In the genomic region with DNA sequence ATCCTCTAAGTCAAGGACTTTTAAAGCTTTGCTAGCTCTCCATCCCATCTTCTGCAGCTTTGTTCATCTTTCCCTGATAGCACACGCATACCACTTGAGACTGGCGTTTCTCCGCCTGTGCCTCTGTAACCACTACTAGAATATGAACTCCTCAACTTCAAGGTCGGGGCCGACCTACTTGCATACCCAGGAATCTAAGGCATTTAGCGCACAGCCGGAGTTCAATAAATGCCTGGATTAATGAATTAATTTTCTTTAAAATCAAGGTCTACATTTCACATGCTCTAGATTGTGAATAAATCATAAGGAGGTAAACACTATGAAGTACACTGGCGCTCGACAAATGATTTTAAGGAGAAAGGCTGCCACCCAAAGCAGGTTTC, we compare ENCODE assay signal across 8 cellular contexts.
A peak's percentile ranks its signal among the peaks of the same experiment; 100 is the strongest.
DNase-seq lines count a peak whose midpoint lies in the region; ATAC-seq and TF ChIP-seq lines count a peak whose summit lies in the region.

No MANE protein-coding gene starts in this region.

- H3K36me3 Mint-ChIP-seq in activated T-cell treated with anti-CD3 and anti-CD28 coated beads, Interleukin-2, amount 50 U/mL, for 72 hours (ENCODE audit: insufficient read depth in 2 of 2) = no peaks in the 10 kb centered on the region
- H3K36me3 Mint-ChIP-seq in type B pancreatic cell = no peaks in the 10 kb centered on the region

- H3K27me3 Mint-ChIP-seq in activated T-cell treated with anti-CD3 and anti-CD28 coated beads, Interleukin-2, amount 50 U/mL, for 72 hours (ENCODE audit: low read depth) = peaks cover 15% of the 10 kb centered on the region
- peaks cover 26% of the 10 kb centered on the region for H3K27me3 Mint-ChIP-seq in type B pancreatic cell

- H3K4me3 ChIP-seq in adipocyte (ENCODE audit: low read length) (peak overlapping the region; percentile 82), liver (ENCODE audit: low read depth in 1 of 3, low read length in 3 of 3) (peak overlapping the region in 2 of 3 donors; percentile 41 to 48)

- ATAC-seq in activated T-cell treated with anti-CD3 and anti-CD28 coated beads, Interleukin-2, amount 50 U/mL, for 72 hours (replicated peaks in 1 of 2) = no peak
- ATAC-seq in HG02588 (IDR thresholded peaks at IDR 0.05; ENCODE audit: unreplicated experiment) = no peak

- no peaks in the 10 kb centered on the region for H3K9me3 Mint-ChIP-seq in activated T-cell treated with anti-CD3 and anti-CD28 coated beads, Interleukin-2, amount 50 U/mL, for 72 hours
- no peaks in the 10 kb centered on the region for H3K9me3 Mint-ChIP-seq in type B pancreatic cell

- H3K27ac ChIP-seq in liver (ENCODE audit: low read depth in 1 of 2, low read length in 2 of 2) = peak overlapping the region in 1 of 2 donors; percentile 1

- DNase-seq in activated T-cell treated with anti-CD3 and anti-CD28 coated beads, Interleukin-2, amount 50 U/mL, for 72 hours = no peak
- DNase-seq in activated T-cell treated with anti-CD3 and anti-CD28 coated beads for 4 hours (no peak), adipocyte (ENCODE audit: low read depth) (no peak), type B pancreatic cell (ENCODE audit: extremely low spot score, unreplicated experiment) (no peak), DMS153 (lab: John Stamatoyannopoulos, UW) (no peak), NCI-H226 (no peak)

- peak overlapping the region; percentile 78 to 80 for H3K4me3 Mint-ChIP-seq in activated T-cell treated with anti-CD3 and anti-CD28 coated beads, Interleukin-2, amount 50 U/mL, for 72 hours
- H3K4me3 Mint-ChIP-seq in type B pancreatic cell = peak overlapping the region; percentile 82

- no peak for TF ChIP-seq RAD21 in liver (IDR thresholded peaks at IDR 0.05)

- H3K4me1 ChIP-seq in adipocyte (ENCODE audit: control insufficient read depth, insufficient read depth, low read length) (no peaks in the 10 kb centered on the region), liver (ENCODE audit: control insufficient read depth in 4 of 4, insufficient read depth in 4 of 4, low read length in 3 of 4) (peaks cover 0 to 7% (median 2%) of the 10 kb centered on the region in 4 donors)

- TF ChIP-seq CTCF in liver (IDR thresholded peaks at IDR 0.05; ENCODE audit: low read depth, low read length, missing input control) (no peak), type B pancreatic cell (conservative IDR thresholded peaks at IDR 0.05) (no peak)

- no peak overlapping the region for H3K27ac Mint-ChIP-seq in activated T-cell treated with anti-CD3 and anti-CD28 coated beads, Interleukin-2, amount 50 U/mL, for 72 hours
- peak overlapping the region; percentile 34 for H3K27ac Mint-ChIP-seq in type B pancreatic cell

- H3K9ac ChIP-seq in adipocyte (ENCODE audit: low read length) (peak overlapping the region; percentile 64), liver (ENCODE audit: low read depth in 1 of 2, low read length in 2 of 2) (peak overlapping the region in 1 of 2 donors; percentile 51)

- H3K4me1 Mint-ChIP-seq in activated T-cell treated with anti-CD3 and anti-CD28 coated beads, Interleukin-2, amount 50 U/mL, for 72 hours (ENCODE audit: low read depth) = peaks cover 14% of the 10 kb centered on the region
- H3K4me1 Mint-ChIP-seq in type B pancreatic cell (ENCODE audit: unreplicated experiment) = peaks cover 6% of the 10 kb centered on the region

- H3K36me3 ChIP-seq in adipocyte (ENCODE audit: control insufficient read depth, insufficient read depth, low read length, severe bottlenecking) (no peaks in the 10 kb centered on the region), liver (ENCODE audit: control insufficient read depth in 4 of 4, insufficient read depth in 3 of 4, low read depth in 1 of 4, low read length in 3 of 4) (no peaks in the 10 kb centered on the region)

- 6% methylated on average over 9 of the region's 9 CpGs for WGBS in liver

- H3K9me3 ChIP-seq in adipocyte (ENCODE audit: control insufficient read depth, low read length) (no peaks in the 10 kb centered on the region), liver (ENCODE audit: control insufficient read depth in 4 of 4, low read length in 3 of 4) (no peaks in the 10 kb centered on the region)

- H3K27me3 ChIP-seq in adipocyte (replicated peaks; ENCODE audit: control insufficient read depth, insufficient read depth, low read length) = peaks cover 12% of the 10 kb centered on the region
- H3K27me3 ChIP-seq in liver (ENCODE audit: control insufficient read depth in 4 of 4, insufficient read depth in 4 of 4, low read length in 3 of 4) = no peaks in the 10 kb centered on the region

TF ChIP-seq in liver, 16 proteins besides CTCF, POLR2A, EP300 and RAD21:
- TF ChIP-seq, protein P1, sequence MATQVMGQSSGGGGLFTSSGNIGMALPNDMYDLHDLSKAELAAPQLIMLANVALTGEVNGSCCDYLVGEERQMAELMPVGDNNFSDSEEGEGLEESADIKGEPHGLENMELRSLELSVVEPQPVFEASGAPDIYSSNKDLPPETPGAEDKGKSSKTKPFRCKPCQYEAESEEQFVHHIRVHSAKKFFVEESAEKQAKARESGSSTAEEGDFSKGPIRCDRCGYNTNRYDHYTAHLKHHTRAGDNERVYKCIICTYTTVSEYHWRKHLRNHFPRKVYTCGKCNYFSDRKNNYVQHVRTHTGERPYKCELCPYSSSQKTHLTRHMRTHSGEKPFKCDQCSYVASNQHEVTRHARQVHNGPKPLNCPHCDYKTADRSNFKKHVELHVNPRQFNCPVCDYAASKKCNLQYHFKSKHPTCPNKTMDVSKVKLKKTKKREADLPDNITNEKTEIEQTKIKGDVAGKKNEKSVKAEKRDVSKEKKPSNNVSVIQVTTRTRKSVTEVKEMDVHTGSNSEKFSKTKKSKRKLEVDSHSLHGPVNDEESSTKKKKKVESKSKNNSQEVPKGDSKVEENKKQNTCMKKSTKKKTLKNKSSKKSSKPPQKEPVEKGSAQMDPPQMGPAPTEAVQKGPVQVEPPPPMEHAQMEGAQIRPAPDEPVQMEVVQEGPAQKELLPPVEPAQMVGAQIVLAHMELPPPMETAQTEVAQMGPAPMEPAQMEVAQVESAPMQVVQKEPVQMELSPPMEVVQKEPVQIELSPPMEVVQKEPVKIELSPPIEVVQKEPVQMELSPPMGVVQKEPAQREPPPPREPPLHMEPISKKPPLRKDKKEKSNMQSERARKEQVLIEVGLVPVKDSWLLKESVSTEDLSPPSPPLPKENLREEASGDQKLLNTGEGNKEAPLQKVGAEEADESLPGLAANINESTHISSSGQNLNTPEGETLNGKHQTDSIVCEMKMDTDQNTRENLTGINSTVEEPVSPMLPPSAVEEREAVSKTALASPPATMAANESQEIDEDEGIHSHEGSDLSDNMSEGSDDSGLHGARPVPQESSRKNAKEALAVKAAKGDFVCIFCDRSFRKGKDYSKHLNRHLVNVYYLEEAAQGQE (IDR thresholded peaks at IDR 0.05) = no peak
- no peak for TF ChIP-seq HNF4A (conservative IDR thresholded peaks at IDR 0.05)
- TF ChIP-seq SP1 (IDR thresholded peaks at IDR 0.05) = no peak
- TF ChIP-seq, protein P2, sequence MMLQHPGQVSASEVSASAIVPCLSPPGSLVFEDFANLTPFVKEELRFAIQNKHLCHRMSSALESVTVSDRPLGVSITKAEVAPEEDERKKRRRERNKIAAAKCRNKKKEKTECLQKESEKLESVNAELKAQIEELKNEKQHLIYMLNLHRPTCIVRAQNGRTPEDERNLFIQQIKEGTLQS (IDR thresholded peaks at IDR 0.05) = no peak
- TF ChIP-seq RXRA (IDR thresholded peaks at IDR 0.05) = no peak
- no peak for TF ChIP-seq FOXA2 (IDR thresholded peaks at IDR 0.05)
- TF ChIP-seq, protein P3, sequence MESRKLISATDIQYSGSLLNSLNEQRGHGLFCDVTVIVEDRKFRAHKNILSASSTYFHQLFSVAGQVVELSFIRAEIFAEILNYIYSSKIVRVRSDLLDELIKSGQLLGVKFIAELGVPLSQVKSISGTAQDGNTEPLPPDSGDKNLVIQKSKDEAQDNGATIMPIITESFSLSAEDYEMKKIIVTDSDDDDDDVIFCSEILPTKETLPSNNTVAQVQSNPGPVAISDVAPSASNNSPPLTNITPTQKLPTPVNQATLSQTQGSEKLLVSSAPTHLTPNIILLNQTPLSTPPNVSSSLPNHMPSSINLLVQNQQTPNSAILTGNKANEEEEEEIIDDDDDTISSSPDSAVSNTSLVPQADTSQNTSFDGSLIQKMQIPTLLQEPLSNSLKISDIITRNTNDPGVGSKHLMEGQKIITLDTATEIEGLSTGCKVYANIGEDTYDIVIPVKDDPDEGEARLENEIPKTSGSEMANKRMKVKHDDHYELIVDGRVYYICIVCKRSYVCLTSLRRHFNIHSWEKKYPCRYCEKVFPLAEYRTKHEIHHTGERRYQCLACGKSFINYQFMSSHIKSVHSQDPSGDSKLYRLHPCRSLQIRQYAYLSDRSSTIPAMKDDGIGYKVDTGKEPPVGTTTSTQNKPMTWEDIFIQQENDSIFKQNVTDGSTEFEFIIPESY (IDR thresholded peaks at IDR 0.05) = no peak
